Comparison of ENCODE assay signal across 18 cellular contexts in the genomic region with DNA sequence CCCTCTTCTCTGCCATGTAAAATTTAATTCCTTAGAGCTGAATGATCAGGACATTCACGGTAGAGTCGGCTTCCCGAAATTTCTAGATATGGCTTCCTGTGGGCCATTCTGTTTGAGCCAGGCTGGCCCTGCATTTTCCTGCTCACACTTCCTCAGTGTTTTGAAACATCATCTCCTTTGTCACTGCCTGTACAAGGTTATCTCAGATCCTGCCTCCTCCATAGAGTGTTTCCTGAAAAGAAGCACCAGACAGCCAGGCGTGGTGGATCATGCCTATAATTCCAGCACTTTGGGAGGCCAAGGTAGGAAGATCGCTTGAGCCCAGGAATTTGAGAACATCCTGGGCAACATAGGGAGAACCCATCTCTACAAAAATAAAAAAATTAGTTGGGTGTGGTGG.
"Had no signal": no experiment of that assay in that cellular context is flagged by ENCODE, and none has a peak within 500 bp of the region (broad histone marks: within the 10 kb centered on the region; RNA-seq: fewer than 3 reads in every experiment).

No MANE protein-coding gene starts in this region.

- H3K27ac ChIP-seq: esophagus muscularis mucosa, SJCRH30, tibial artery had no signal

- H3K27me3 ChIP-seq: esophagus muscularis mucosa, SJCRH30, tibial artery had no signal

- H3K36me3 ChIP-seq: esophagus muscularis mucosa, SJCRH30 had no signal

- H3K4me3 ChIP-seq: esophagus muscularis mucosa, SJCRH30, tibial artery had no signal

- DNase-seq: activated CD4-positive, alpha-beta memory T cell treated with anti-CD3 and anti-CD28 coated beads, Interleukin-2, amount 10 ng/mL, durations not matched to agents 7 days and 5 days; activated CD4-positive, alpha-beta T cell treated with anti-CD3 and anti-CD28 coated beads, Interleukin-2, amount 10 ng/mL, durations not matched to agents 24 days and 14 days; activated CD4-positive, CD25-positive, alpha-beta regulatory T cell; activated gamma-delta T cell treated with Interleukin-2 at 50 U/mL for 16 hours; activated naive CD8-positive, alpha-beta T cell treated with anti-CD3 and anti-CD28 coated beads, Interleukin-2, amount 10 ng/mL, durations not matched to agents 7 days and 5 days; amniotic stem cell; effector memory CD4-positive, alpha-beta T cell; hypothalamus; mammary epithelial cell; naive thymus-derived CD8-positive, alpha-beta T cell; SJCRH30; stimulated activated CD4-positive, alpha-beta T cell treated with anti-CD3 and anti-CD28 coated beads, Interleukin-12 subunit alpha, Interleukin-12 subunit beta, amount 100 ng/mL, for 4 hours; stimulated activated naive CD8-positive, alpha-beta T cell treated with anti-CD3 and anti-CD28 coated beads, Interleukin-15, amount 100 ng/mL, for 72 hours had no signal

- H3K4me1 Mint-ChIP-seq: mesothelial cell of epicardium; stimulated activated naive CD8-positive, alpha-beta T cell treated with anti-CD3 and anti-CD28 coated beads, Interleukin-15, amount 100 ng/mL, for 72 hours had no signal

- H3K27ac Mint-ChIP-seq: activated CD4-positive, alpha-beta memory T cell treated with anti-CD3 and anti-CD28 coated beads, Interleukin-2, amount 10 ng/mL, durations not matched to agents 7 days and 5 days; activated CD4-positive, alpha-beta T cell treated with anti-CD3 and anti-CD28 coated beads, Interleukin-2, amount 10 ng/mL, durations not matched to agents 24 days and 14 days; activated naive CD8-positive, alpha-beta T cell treated with anti-CD3 and anti-CD28 coated beads, Interleukin-2, amount 10 ng/mL, durations not matched to agents 7 days and 5 days; activated T-helper 1 cell treated with anti-CD3 and anti-CD28 coated beads, Interleukin-12 subunit alpha, Interleukin-12 subunit beta, Interleukin-2, Interleukin-4 antibody, amounts not matched to agents 30 ng/mL and 10 ng/mL and 1 ng/mL, durations not matched to agents 14 hours and 24 hours and 36 hours; mesothelial cell of epicardium; stimulated activated effector memory CD8-positive, alpha-beta T cell treated with anti-CD3 and anti-CD28 coated beads, Interleukin-12 subunit alpha, Interleukin-12 subunit beta, amount 100 ng/mL, for 72 hours had no signal

- H3K9me3 ChIP-seq: esophagus muscularis mucosa, SJCRH30, tibial artery had no signal

- H3K9me3 Mint-ChIP-seq: activated CD4-positive, alpha-beta memory T cell treated with anti-CD3 and anti-CD28 coated beads, Interleukin-2, amount 10 ng/mL, durations not matched to agents 7 days and 5 days; activated CD4-positive, alpha-beta T cell treated with anti-CD3 and anti-CD28 coated beads, Interleukin-2, amount 10 ng/mL, durations not matched to agents 24 days and 14 days; activated naive CD8-positive, alpha-beta T cell treated with anti-CD3 and anti-CD28 coated beads, Interleukin-2, amount 10 ng/mL, durations not matched to agents 7 days and 5 days; activated T-helper 1 cell treated with anti-CD3 and anti-CD28 coated beads, Interleukin-12 subunit alpha, Interleukin-12 subunit beta, Interleukin-2, Interleukin-4 antibody, amounts not matched to agents 30 ng/mL and 10 ng/mL and 1 ng/mL, durations not matched to agents 14 hours and 24 hours and 36 hours; mesothelial cell of epicardium; naive thymus-derived CD8-positive, alpha-beta T cell; stimulated activated effector memory CD8-positive, alpha-beta T cell treated with anti-CD3 and anti-CD28 coated beads, Interleukin-12 subunit alpha, Interleukin-12 subunit beta, amount 100 ng/mL, for 72 hours; stimulated activated naive CD8-positive, alpha-beta T cell treated with anti-CD3 and anti-CD28 coated beads, Interleukin-15, amount 100 ng/mL, for 72 hours had no signal

- H3K4me3 Mint-ChIP-seq: activated CD4-positive, alpha-beta memory T cell treated with anti-CD3 and anti-CD28 coated beads, Interleukin-2, amount 10 ng/mL, durations not matched to agents 7 days and 5 days; activated CD4-positive, alpha-beta T cell treated with anti-CD3 and anti-CD28 coated beads, Interleukin-2, amount 10 ng/mL, durations not matched to agents 24 days and 14 days; activated naive CD8-positive, alpha-beta T cell treated with anti-CD3 and anti-CD28 coated beads, Interleukin-2, amount 10 ng/mL, durations not matched to agents 7 days and 5 days; activated T-helper 1 cell treated with anti-CD3 and anti-CD28 coated beads, Interleukin-12 subunit alpha, Interleukin-12 subunit beta, Interleukin-2, Interleukin-4 antibody, amounts not matched to agents 30 ng/mL and 10 ng/mL and 1 ng/mL, durations not matched to agents 14 hours and 24 hours and 36 hours; mesothelial cell of epicardium; naive thymus-derived CD8-positive, alpha-beta T cell; stimulated activated effector memory CD8-positive, alpha-beta T cell treated with anti-CD3 and anti-CD28 coated beads, Interleukin-12 subunit alpha, Interleukin-12 subunit beta, amount 100 ng/mL, for 72 hours; stimulated activated naive CD8-positive, alpha-beta T cell treated with anti-CD3 and anti-CD28 coated beads, Interleukin-15, amount 100 ng/mL, for 72 hours had no signal

- H3K36me3 Mint-ChIP-seq: activated naive CD8-positive, alpha-beta T cell treated with anti-CD3 and anti-CD28 coated beads, Interleukin-2, amount 10 ng/mL, durations not matched to agents 7 days and 5 days; naive thymus-derived CD8-positive, alpha-beta T cell; stimulated activated effector memory CD8-positive, alpha-beta T cell treated with anti-CD3 and anti-CD28 coated beads, Interleukin-12 subunit alpha, Interleukin-12 subunit beta, amount 100 ng/mL, for 72 hours had no signal

- ATAC-seq: naive thymus-derived CD8-positive, alpha-beta T cell; stimulated activated effector memory CD8-positive, alpha-beta T cell treated with anti-CD3 and anti-CD28 coated beads, Interleukin-12 subunit alpha, Interleukin-12 subunit beta, amount 100 ng/mL, for 72 hours; stimulated activated naive CD8-positive, alpha-beta T cell treated with anti-CD3 and anti-CD28 coated beads, Interleukin-15, amount 100 ng/mL, for 72 hours had no signal

- H3K4me1 ChIP-seq: SJCRH30 had no signal
